9 cellular contexts compared by ENCODE assay signal in genomic region chr12:46635818-46636217, GRCh38.
"Had no signal": no experiment of that assay in that cellular context is flagged by ENCODE, and none has a peak within 500 bp of the region (broad histone marks: within the 10 kb centered on the region; RNA-seq: fewer than 3 reads in every experiment).

No MANE protein-coding gene starts in this region.

- DNase-seq: H9, HCEC 1CT, HFFc6, KBM-7 had no signal

- H3K9ac ChIP-seq: KMS-11 had no signal

- FAIRE-seq: H1, H54, HTR-8/SVneo had no signal

- H3K4me2 ChIP-seq: GM23338, KMS-11 had no signal

- H3K27ac ChIP-seq: KMS-11 had no signal

- H3K4me3 ChIP-seq: GM23338 had no signal

- H2AFZ ChIP-seq: GM23338 had no signal

- ATAC-seq: GM23338 had no signal
